ENCODE assay signal across 14 cellular contexts in genomic region chr5:107425541-107426031, GRCh38.
A peak's percentile ranks its signal among the peaks of the same experiment; 100 is the strongest.
DNase-seq lines count a peak whose midpoint lies in the region; ATAC-seq and TF ChIP-seq lines count a peak whose summit lies in the region.
"Had no signal": no experiment of that assay in that cellular context is flagged by ENCODE, and none has a peak within 500 bp of the region (broad histone marks: within the 10 kb centered on the region; RNA-seq: fewer than 3 reads in every experiment).

No MANE protein-coding gene starts in this region.

- H3K27me3 ChIP-seq in A673 (replicated peaks; ENCODE audit: insufficient read depth, low read depth, low read length, poor library complexity): no peaks in the 10 kb centered on the region
- H3K27me3 ChIP-seq: neutrophil, transverse colon had no signal

- no peak for ATAC-seq in GM21526 (IDR thresholded peaks at IDR 0.05; ENCODE audit: low FRiP score, unreplicated experiment)
- ATAC-seq in natural killer cell: no peak
- ATAC-seq: GM23338 had no signal

- CTCF ChIA-PET in A673 (lab: Charles Lee) (interaction anchor here (0.6 kb wide), 1 partner anchor 686 kb away, joined by 4 read pairs; no protein-coding TSS in a partner anchor), MCF 10A (lab: Yijun Ruan, JAX) (interaction anchor here (0.8 to 1.8 kb wide), 3 partner anchors 41 to 146 kb away, joined by 4 to 8 read pairs (median 6); no protein-coding TSS in a partner anchor)
- CTCF ChIA-PET in activated naive CD4-positive, alpha-beta T cell treated with anti-CD3 and anti-CD28 coated beads, Interleukin-2, amount 10 ng/mL, durations not matched to agents 7 days and 5 days (lab: Charles Lee): no interaction called here

- H3K27me3 Mint-ChIP-seq in MCF 10A (ENCODE audit: insufficient read depth, unreplicated experiment): no peaks in the 10 kb centered on the region
- peaks cover 8% of the 10 kb centered on the region for H3K27me3 Mint-ChIP-seq in activated naive CD4-positive, alpha-beta T cell treated with anti-CD3 and anti-CD28 coated beads, Interleukin-2, amount 10 ng/mL, durations not matched to agents 7 days and 5 days
- H3K27me3 Mint-ChIP-seq in natural killer cell (ENCODE audit: low read depth in 2 of 2): no peaks in the 10 kb centered on the region
- H3K27me3 Mint-ChIP-seq: B cell had no signal

- no peaks in the 10 kb centered on the region for H3K9me3 ChIP-seq in A673 (ENCODE audit: low read depth, low read length, poor library complexity, severe bottlenecking)
- H3K9me3 ChIP-seq: neutrophil, transverse colon had no signal

- no peak for TF ChIP-seq CTCF in A673 (conservative IDR thresholded peaks at IDR 0.05; ENCODE audit: low read depth, low read length)
- no peak for TF ChIP-seq CTCF in MCF 10A (IDR thresholded peaks at IDR 0.05; ENCODE audit: unreplicated experiment)
- TF ChIP-seq CTCF in natural killer cell (IDR thresholded peaks at IDR 0.05): no peak

- peak overlapping the region; percentile 40 for H3K4me3 Mint-ChIP-seq in MCF 10A (ENCODE audit: unreplicated experiment)
- H3K4me3 Mint-ChIP-seq in activated naive CD4-positive, alpha-beta T cell treated with anti-CD3 and anti-CD28 coated beads, Interleukin-2, amount 10 ng/mL, durations not matched to agents 7 days and 5 days: no peak overlapping the region
- H3K4me3 Mint-ChIP-seq in natural killer cell: no peak overlapping the region
- H3K4me3 Mint-ChIP-seq: B cell, GM23338 had no signal

- BruUV-seq in A673 (replicated peaks; lab: Mats Ljungman, UMichigan) (no TSS peak), MCF 10A (replicated peaks; lab: Mats Ljungman, UMichigan) (no TSS peak)

- H3K27ac Mint-ChIP-seq in MCF 10A (ENCODE audit: low read depth, unreplicated experiment) (peak overlapping the region; percentile 88), natural killer cell (no peak overlapping the region)
- H3K27ac Mint-ChIP-seq in activated naive CD4-positive, alpha-beta T cell treated with anti-CD3 and anti-CD28 coated beads, Interleukin-2, amount 10 ng/mL, durations not matched to agents 7 days and 5 days: no peak overlapping the region
- H3K27ac Mint-ChIP-seq: B cell, GM23338 had no signal

- H3K27ac ChIP-seq in A673 (ENCODE audit: low read depth, low read length, poor library complexity, severe bottlenecking): no peak overlapping the region
- H3K27ac ChIP-seq: neutrophil, transverse colon had no signal

- peaks cover 6% of the 10 kb centered on the region for H3K4me1 ChIP-seq in A673 (ENCODE audit: insufficient read depth, low read length, poor library complexity, severe bottlenecking)

- DNase-seq in A673 (ENCODE audit: low spot score) (peak; percentile 74), HT-29 (ENCODE audit: low spot score) (peak; percentile 84), MCF 10A (ENCODE audit: unreplicated experiment) (peak; percentile 82), kidney tubule cell (ENCODE audit: low spot score) (peak; percentile 89), NCI-H510A treated with DMSO at 0.1 percent for 48 hours (lab: John Stamatoyannopoulos, UW) (no peak), natural killer cell (no peak)
- DNase-seq in activated naive CD4-positive, alpha-beta T cell treated with anti-CD3 and anti-CD28 coated beads, Interleukin-2, amount 10 ng/mL, durations not matched to agents 7 days and 5 days: no peak
- DNase-seq: NCI-H2029; stimulated activated CD4-positive, alpha-beta T cell treated with anti-CD3 and anti-CD28 coated beads, Interleukin-4, amount 100 ng/mL, for 4 hours; transverse colon had no signal

- H3K4me3 ChIP-seq in A673 (ENCODE audit: low read depth, low read length, poor library complexity, severe bottlenecking): no peak overlapping the region
- H3K4me3 ChIP-seq: GM23338, transverse colon had no signal

- POLR2A ChIA-PET in A673 (lab: Charles Lee; ENCODE audit: low non-redundant PET) (no interaction called here), MCF 10A (lab: Yijun Ruan, JAX) (interaction anchor here (0.7 to 5.7 kb wide), 13 partner anchors 8 to 658 kb away, joined by 3 to 43 read pairs (median 5); no protein-coding TSS in a partner anchor)

- intact Hi-C loops in A673 (cut with micrococcal nuclease; ENCODE audit: unreplicated experiment): no loop called here
- intact Hi-C loops in MCF 10A (cut with micrococcal nuclease): loop anchor here (5.0 kb wide), 3 partner anchors 42 to 242 kb away; no protein-coding TSS in a partner anchor
- intact Hi-C loops in natural killer cell (cut with micrococcal nuclease): loop anchor here (5.0 kb wide), 1 partner anchor 42 kb away; no protein-coding TSS in a partner anchor

- H3K36me3 ChIP-seq in A673 (ENCODE audit: insufficient read depth, low read length, poor library complexity, severe bottlenecking): no peaks in the 10 kb centered on the region
- H3K36me3 ChIP-seq: neutrophil, transverse colon had no signal

- H3K36me3 Mint-ChIP-seq in MCF 10A (ENCODE audit: insufficient read depth, unreplicated experiment) (peaks cover 18% of the 10 kb centered on the region), natural killer cell (no peaks in the 10 kb centered on the region)
- H3K36me3 Mint-ChIP-seq in activated naive CD4-positive, alpha-beta T cell treated with anti-CD3 and anti-CD28 coated beads, Interleukin-2, amount 10 ng/mL, durations not matched to agents 7 days and 5 days: no peaks in the 10 kb centered on the region

- H3K4me1 Mint-ChIP-seq in MCF 10A (ENCODE audit: insufficient read depth, unreplicated experiment) (peaks cover 38% of the 10 kb centered on the region), natural killer cell (peaks cover 29 to 33% of the 10 kb centered on the region in 2 donors)
- no peaks in the 10 kb centered on the region for H3K4me1 Mint-ChIP-seq in activated naive CD4-positive, alpha-beta T cell treated with anti-CD3 and anti-CD28 coated beads, Interleukin-2, amount 10 ng/mL, durations not matched to agents 7 days and 5 days
- H3K4me1 Mint-ChIP-seq: B cell had no signal

- H3K9me3 Mint-ChIP-seq in MCF 10A (ENCODE audit: unreplicated experiment) (no peaks in the 10 kb centered on the region), natural killer cell (no peaks in the 10 kb centered on the region)
- no peaks in the 10 kb centered on the region for H3K9me3 Mint-ChIP-seq in activated naive CD4-positive, alpha-beta T cell treated with anti-CD3 and anti-CD28 coated beads, Interleukin-2, amount 10 ng/mL, durations not matched to agents 7 days and 5 days
- H3K9me3 Mint-ChIP-seq: GM23338 had no signal

Comparison
In these comparisons a context has a peak if more than half of its experiments do, and no peak if none do; other contexts are left out.
1. DNase-seq: peak in A673 (single experiment), HT-29 (single experiment), MCF 10A (single experiment) and kidney tubule cell (single experiment); none in NCI-H510A treated with DMSO at 0.1 percent for 48 hours (single experiment), activated naive CD4-positive, alpha-beta T cell treated with anti-CD3 and anti-CD28 coated beads, Interleukin-2, amount 10 ng/mL, durations not matched to agents 7 days and 5 days (single experiment) and natural killer cell (single experiment).